In genomic region chrX:53071064-53071463, GRCh38 we compare ENCODE assay signal across 18 cellular contexts. TPM values are rescaled to one million over a fixed set of nuclear protein-coding genes. Genes with fewer than 3 reads are reported as not detected.
DNase-seq lines count a peak whose midpoint lies in the region; ATAC-seq and TF ChIP-seq lines count a peak whose summit lies in the region.
"Had no signal": no experiment of that assay in that cellular context is flagged by ENCODE, and none has a peak within 500 bp of the region (broad histone marks: within the 10 kb centered on the region; RNA-seq: fewer than 3 reads in every experiment).

No MANE protein-coding gene starts in this region.

- H3K9ac ChIP-seq in endodermal cell (ENCODE audit: extremely low read depth, low read length, poor library complexity, severe bottlenecking) = no peak overlapping the region

- TF ChIP-seq CTCF in right atrium auricular region (IDR thresholded peaks at IDR 0.05) (no peak), OCI-LY7 (conservative IDR thresholded peaks at IDR 0.05; ENCODE audit: low read length) (no peak), endodermal cell (conservative IDR thresholded peaks at IDR 0.05) (no peak)

- H3K4me3 Mint-ChIP-seq in endodermal cell = no peak overlapping the region
- no peak overlapping the region for H3K4me3 Mint-ChIP-seq in activated T-cell treated with anti-CD3 and anti-CD28 coated beads, Interleukin-2, amount 50 U/mL, for 72 hours

- WGBS in endodermal cell (ENCODE audit: insufficient coverage in 1 of 2, insufficient read length in 1 of 2), 2 experiments = 84% methylated on average over 7 of the region's 10 CpGs; no CpG with 5 or more reads in 1 of the 2 experiments

- H3K27ac Mint-ChIP-seq in endodermal cell = no peak overlapping the region
- H3K27ac Mint-ChIP-seq in activated T-cell treated with anti-CD3 and anti-CD28 coated beads, Interleukin-2, amount 50 U/mL, for 72 hours = no peak overlapping the region
- H3K27ac Mint-ChIP-seq: dendritic cell treated with granulocyte-macrophage colony-stimulating factor and Interleukin-4, amounts not matched to agents 40 ng/mL and 50 ng/mL, for 4 days; nephron progenitor cell had no signal

- H3K4me2 ChIP-seq in OCI-LY7 (ENCODE audit: low read length) = peak overlapping the region; percentile 79; the same call in 1 of the 2 replicates

- POLR2A ChIA-PET in OCI-LY7 (lab: Charles Lee) = interaction anchor here (1.1 to 1.2 kb wide), 2 partner anchors 11 to 23 kb away, joined by 5 to 9 read pairs; partner anchors contain the start of genes KANTR and TSPYL2

- H3K27ac ChIP-seq in right atrium auricular region (no peak overlapping the region), OCI-LY7 (ENCODE audit: low read depth, low read length, poor library complexity, severe bottlenecking) (no peak overlapping the region), endodermal cell (ENCODE audit: low read depth, low read length) (no peak overlapping the region)
- H3K27ac ChIP-seq: PC-9 had no signal

- peaks cover 52% of the 10 kb centered on the region for H3K9me3 Mint-ChIP-seq in endodermal cell
- no peaks in the 10 kb centered on the region for H3K9me3 Mint-ChIP-seq in activated T-cell treated with anti-CD3 and anti-CD28 coated beads, Interleukin-2, amount 50 U/mL, for 72 hours
- H3K9me3 Mint-ChIP-seq: CD8-positive, alpha-beta memory T cell; dendritic cell treated with granulocyte-macrophage colony-stimulating factor and Interleukin-4, amounts not matched to agents 40 ng/mL and 50 ng/mL, for 4 days had no signal

- no peaks in the 10 kb centered on the region for H4K20me1 ChIP-seq in OCI-LY7 (ENCODE audit: insufficient read depth, low read length)

- no peak for ATAC-seq in Right ventricle myocardium inferior
- ATAC-seq in SK-N-SH treated with all-trans-retinoic acid at 6 μM for 48 hours = no peak
- ATAC-seq in HG02852 (IDR thresholded peaks at IDR 0.05; ENCODE audit: unreplicated experiment) = no peak
- no peak for ATAC-seq in activated T-cell treated with anti-CD3 and anti-CD28 coated beads, Interleukin-2, amount 50 U/mL, for 72 hours (replicated peaks in 1 of 2)

- no peaks in the 10 kb centered on the region for H3K9me2 ChIP-seq in OCI-LY7 (ENCODE audit: insufficient read depth, low read length)

- H3K27me3 ChIP-seq in right atrium auricular region (no peaks in the 10 kb centered on the region), endodermal cell (ENCODE audit: control insufficient read depth, insufficient read depth, low read length, poor library complexity, severe bottlenecking) (no peaks in the 10 kb centered on the region)
- H3K27me3 ChIP-seq: ascending aorta had no signal

- H3K9me3 ChIP-seq in right atrium auricular region (no peaks in the 10 kb centered on the region), OCI-LY7 (ENCODE audit: low read length) (no peaks in the 10 kb centered on the region), endodermal cell (ENCODE audit: control insufficient read depth, low read length) (no peaks in the 10 kb centered on the region)
- H3K9me3 ChIP-seq: ascending aorta, heart left ventricle, left ventricle myocardium inferior had no signal

- intact Hi-C loops in Right ventricle myocardium inferior (cut with DNase I) (loop anchor here (1.0 kb wide), 2 partner anchors 18 to 22 kb away; no protein-coding TSS in a partner anchor), OCI-LY7 (cut with micrococcal nuclease; ENCODE audit: unreplicated experiment) (loop anchor here (1.0 kb wide), 2 partner anchors 18 to 22 kb away; no protein-coding TSS in a partner anchor)

- no peak overlapping the region for H2AFZ ChIP-seq in OCI-LY7 (ENCODE audit: low read length)

- no peaks in the 10 kb centered on the region for H3K36me3 Mint-ChIP-seq in endodermal cell (ENCODE audit: low read depth)
- H3K36me3 Mint-ChIP-seq in activated T-cell treated with anti-CD3 and anti-CD28 coated beads, Interleukin-2, amount 50 U/mL, for 72 hours (ENCODE audit: insufficient read depth in 2 of 2) = no peaks in the 10 kb centered on the region
- H3K36me3 Mint-ChIP-seq: activated naive CD8-positive, alpha-beta T cell; CD8-positive, alpha-beta memory T cell had no signal

- peaks cover 8% of the 10 kb centered on the region for H3K4me1 Mint-ChIP-seq in endodermal cell
- peaks cover 22% of the 10 kb centered on the region for H3K4me1 Mint-ChIP-seq in activated T-cell treated with anti-CD3 and anti-CD28 coated beads, Interleukin-2, amount 50 U/mL, for 72 hours (ENCODE audit: low read depth)

- no TSS peak for BruUV-seq in OCI-LY7 (replicated peaks; lab: Mats Ljungman, UMichigan)

- DNase-seq in right atrium auricular region (ENCODE audit: low spot score) (peak; percentile 54), Right ventricle myocardium inferior (ENCODE audit: missing footprints) (no peak), OCI-LY7 (ENCODE audit: low spot score) (no peak), endodermal cell (peak; percentile 12), NCI-H446 treated with DMSO at 0.1 percent for 48 hours (lab: John Stamatoyannopoulos, UW) (no peak)
- no peak for DNase-seq in activated T-cell treated with anti-CD3 and anti-CD28 coated beads, Interleukin-2, amount 50 U/mL, for 72 hours

- CTCF ChIA-PET in OCI-LY7 (lab: Charles Lee; ENCODE audit: unreplicated experiment) = no interaction called here

- H3K4me1 ChIP-seq in right atrium auricular region = no peaks in the 10 kb centered on the region
- peaks cover 18% of the 10 kb centered on the region for H3K4me1 ChIP-seq in OCI-LY7 (ENCODE audit: insufficient read depth, low read length, poor library complexity, severe bottlenecking)
- no peaks in the 10 kb centered on the region for H3K4me1 ChIP-seq in endodermal cell (ENCODE audit: control insufficient read depth, insufficient read depth, low read length)
- H3K4me1 ChIP-seq: ascending aorta, left ventricle myocardium inferior had no signal

- H3K4me3 ChIP-seq in right atrium auricular region (no peak overlapping the region), OCI-LY7 (ENCODE audit: low read depth, low read length, poor library complexity, severe bottlenecking) (no peak overlapping the region), endodermal cell (ENCODE audit: low read length) (no peak overlapping the region)

- H3K79me2 ChIP-seq in OCI-LY7 (ENCODE audit: insufficient read depth, low read depth, low read length) = no peaks in the 10 kb centered on the region

- H3K36me3 ChIP-seq in right atrium auricular region (no peaks in the 10 kb centered on the region), OCI-LY7 (ENCODE audit: insufficient read depth, low read length) (no peaks in the 10 kb centered on the region), endodermal cell (ENCODE audit: control insufficient read depth, insufficient read depth, low read length) (no peaks in the 10 kb centered on the region)
- H3K36me3 ChIP-seq: ascending aorta, heart left ventricle, left ventricle myocardium inferior had no signal

- H3K27me3 Mint-ChIP-seq in endodermal cell (ENCODE audit: insufficient read depth) = no peaks in the 10 kb centered on the region
- peaks cover 24% of the 10 kb centered on the region for H3K27me3 Mint-ChIP-seq in activated T-cell treated with anti-CD3 and anti-CD28 coated beads, Interleukin-2, amount 50 U/mL, for 72 hours (ENCODE audit: low read depth)
- H3K27me3 Mint-ChIP-seq: activated naive CD8-positive, alpha-beta T cell had no signal

TF ChIP-seq in SK-N-SH treated with all-trans-retinoic acid at 6 μM for 48 hours, 23 proteins besides CTCF, POLR2A, EP300 and RAD21 (continues in another document):
- TF ChIP-seq CREB5 (CRISPR knock-in tag; IDR thresholded peaks at IDR 0.05; ENCODE audit: low read depth) (no peak), ZNF565 (CRISPR knock-in tag; conservative IDR thresholded peaks at IDR 0.05; ENCODE audit: low read depth) (no peak), GLIS3 (CRISPR knock-in tag; IDR thresholded peaks at IDR 0.05) (no peak), ESRRG (CRISPR knock-in tag; IDR thresholded peaks at IDR 0.05) (no peak), TOX (CRISPR knock-in tag; IDR thresholded peaks at IDR 0.05; ENCODE audit: borderline replicate concordance) (no peak), RARB (CRISPR knock-in tag; IDR thresholded peaks at IDR 0.05) (no peak), ZFP3 (CRISPR knock-in tag; IDR thresholded peaks at IDR 0.05) (no peak), CSDC2 (CRISPR knock-in tag; IDR thresholded peaks at IDR 0.05) (no peak)

RNA-seq across cellular contexts. Expression of gene TSPYL2, which starts 11.1 kb away (rescaled TPM):
- total RNA-seq in right atrium auricular region (10 to 100 TPM; 39.9 to 44.0 TPM), Right ventricle myocardium inferior (34.1 TPM), OCI-LY7 (2022) (21.7 and 24.6 TPM in 2 replicates), endodermal cell (10 to 100 TPM; 16.6 to 25.1 TPM)
- 22.0 and 23.5 TPM in 2 replicates for total RNA-seq in OCI-LY7 (2014; rRNA removed; shearing (Covaris generic))
- polyA plus RNA-seq in endodermal cell (2013, experiment 1 of 2) = 20.3 TPM
- 17.6 TPM for polyA plus RNA-seq in endodermal cell (2013, experiment 2 of 2)
- 10 to 100 TPM; 83.4 to 93.3 TPM for total RNA-seq in activated T-cell treated with anti-CD3 and anti-CD28 coated beads, Interleukin-2, amount 50 U/mL, for 72 hours

RNA-seq across cellular contexts. Expression of gene GPR173, which starts 22.5 kb away (rescaled TPM):
- total RNA-seq in right atrium auricular region = 1 to 10 TPM in 1 of 2 donors, under 1 TPM in 1; 0.93 to 2.4 TPM
- 0.35 TPM for total RNA-seq in Right ventricle myocardium inferior
- total RNA-seq in OCI-LY7 (2014; rRNA removed; shearing (Covaris generic)) = 5.4 and 6.2 TPM in 2 replicates
- total RNA-seq in OCI-LY7 (2022) = 8.7 and 10.1 TPM in 2 replicates
- 1 to 10 TPM; 7.0 to 9.4 TPM for total RNA-seq in endodermal cell
- polyA plus RNA-seq in endodermal cell (2013, experiment 1 of 2) = 16.5 TPM
- 14.7 TPM for polyA plus RNA-seq in endodermal cell (2013, experiment 2 of 2)
- total RNA-seq in activated T-cell treated with anti-CD3 and anti-CD28 coated beads, Interleukin-2, amount 50 U/mL, for 72 hours = under 1 TPM; 0.31 to 0.81 TPM
- total RNA-seq: CD8-positive, alpha-beta memory T cell; HepG2; T-helper 2 cell treated with Interferon-gamma antibody and Interleukin-4, amounts not matched to agents 100 ng/mL and 5 ng/mL, for 36 hours had no signal
- polyA plus RNA-seq: CD8-positive, alpha-beta memory T cell had no signal

RNA-seq across cellular contexts. Expression of gene KANTR, which starts 22.9 kb away (rescaled TPM):
- 1 to 10 TPM; 3.3 to 6.0 TPM for total RNA-seq in right atrium auricular region
- 3.4 TPM for total RNA-seq in Right ventricle myocardium inferior
- total RNA-seq in OCI-LY7 (2014; rRNA removed; shearing (Covaris generic)) = 23.2 and 28.3 TPM in 2 replicates
- total RNA-seq in OCI-LY7 (2022) = 26.2 and 32.9 TPM in 2 replicates
- 10 to 100 TPM; 11.7 to 14.4 TPM for total RNA-seq in endodermal cell
- 5.8 TPM for polyA plus RNA-seq in endodermal cell (2013, experiment 1 of 2)
- polyA plus RNA-seq in endodermal cell (2013, experiment 2 of 2) = 6.5 TPM
- 10 to 100 TPM; 10.8 to 11.4 TPM for total RNA-seq in activated T-cell treated with anti-CD3 and anti-CD28 coated beads, Interleukin-2, amount 50 U/mL, for 72 hours

Comparison
In these comparisons a context has a peak if more than half of its experiments do, and no peak if none do; other contexts are left out.
1. DNase-seq: peak in right atrium auricular region (single experiment) and endodermal cell (single experiment); none in Right ventricle myocardium inferior (single experiment), OCI-LY7 (single experiment), NCI-H446 treated with DMSO at 0.1 percent for 48 hours (single experiment) and activated T-cell treated with anti-CD3 and anti-CD28 coated beads, Interleukin-2, amount 50 U/mL, for 72 hours (0 of 2).